Comparison of ENCODE assay signal across 9 cellular contexts in the genomic region with DNA sequence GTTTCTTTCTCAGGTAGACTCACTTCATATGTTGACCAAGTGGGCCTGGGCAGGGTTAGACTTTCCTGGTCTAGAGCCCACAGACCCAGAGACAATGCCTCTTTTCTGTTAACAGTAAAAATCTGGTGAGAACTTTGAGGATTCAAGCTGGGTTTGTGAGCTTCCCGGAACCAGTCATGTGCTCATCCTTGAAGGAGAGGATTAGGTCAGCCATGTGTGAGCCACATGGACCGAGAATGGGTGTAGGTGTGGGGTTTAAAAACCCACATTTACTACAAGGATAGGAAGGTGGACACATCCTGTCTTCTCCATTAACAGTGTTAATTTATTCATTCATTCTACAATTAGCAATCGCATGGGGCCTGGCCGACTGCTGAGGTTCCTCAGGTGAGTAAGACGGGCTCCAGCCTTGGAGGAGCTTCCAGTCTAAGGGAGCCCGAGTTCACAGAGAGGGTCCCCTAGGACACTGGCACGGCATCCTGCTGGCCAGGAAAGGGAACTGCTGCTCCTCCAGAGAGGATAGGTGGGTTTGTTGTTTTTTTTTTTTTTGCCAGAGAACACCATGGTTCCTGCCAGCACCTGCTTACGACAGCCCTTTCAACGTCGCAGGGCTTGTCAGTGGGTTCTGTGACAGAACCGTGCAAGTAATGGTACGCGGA.
DNase-seq lines count a peak whose midpoint lies in the region; ATAC-seq and TF ChIP-seq lines count a peak whose summit lies in the region.
"Had no signal": no experiment of that assay in that cellular context is flagged by ENCODE, and none has a peak within 500 bp of the region (broad histone marks: within the 10 kb centered on the region; RNA-seq: fewer than 3 reads in every experiment).

No MANE protein-coding gene starts in this region.

- intact Hi-C loops in left ventricle myocardium inferior (cut with micrococcal nuclease), result no loop called here
- intact Hi-C loops in Right ventricle myocardium inferior (cut with DNase I), result no loop called here
- intact Hi-C loops in colonic mucosa (cut with DNase I), result no loop called here
- intact Hi-C loops in prostate gland (cut with DNase I), result no loop called here

- peak overlapping the region; percentile 47 to 90 for H3K4ac ChIP-seq in mesenchymal stem cell (ENCODE audit: low read depth in 1 of 2, low read length in 2 of 2)

- H3K36me3 ChIP-seq in left ventricle myocardium inferior, result no peaks in the 10 kb centered on the region
- H3K36me3 ChIP-seq in colonic mucosa, result no peaks in the 10 kb centered on the region
- no peaks in the 10 kb centered on the region for H3K36me3 ChIP-seq in mesenchymal stem cell (ENCODE audit: control insufficient read depth in 1 of 2, insufficient read depth in 2 of 2, low read depth in 1 of 2, low read length in 2 of 2)
- no peaks in the 10 kb centered on the region for H3K36me3 ChIP-seq in prostate gland
- H3K36me3 ChIP-seq: neutrophil had no signal

- TF ChIP-seq CTCF in left ventricle myocardium inferior (IDR thresholded peaks at IDR 0.05; ENCODE audit: borderline replicate concordance) (no peak), colonic mucosa (IDR thresholded peaks at IDR 0.05) (peak; percentile 16), prostate gland (IDR thresholded peaks at IDR 0.05) (no peak)

- H4K91ac ChIP-seq in mesenchymal stem cell (ENCODE audit: low read length), result peak overlapping the region; percentile 84

- peak overlapping the region in 1 of 2 donors; percentile 48 for H3K9ac ChIP-seq in colonic mucosa (ENCODE audit: low read depth in 2 of 2, low read length in 2 of 2)
- peak overlapping the region; percentile 66 for H3K9ac ChIP-seq in mesenchymal stem cell (ENCODE audit: low read length)

- H2BK15ac ChIP-seq in mesenchymal stem cell (ENCODE audit: low read depth, poor library complexity, severe bottlenecking), result no peak overlapping the region

- 43% methylated on average over 12 of the region's 13 CpGs for WGBS in mesenchymal stem cell
- 66% methylated on average over 13 of the region's 13 CpGs for WGBS in prostate gland

- no peak for ATAC-seq in Right ventricle myocardium inferior
- ATAC-seq in GM21825 (IDR thresholded peaks at IDR 0.05; ENCODE audit: unreplicated experiment), result no peak

- DNase-seq in left ventricle myocardium inferior (no peak), Right ventricle myocardium inferior (ENCODE audit: missing footprints) (no peak), colonic mucosa (no peak), mesenchymal stem cell (no peak), prostate gland (ENCODE audit: low spot score) (no peak), NCI-H2171 (lab: John Stamatoyannopoulos, UW) (no peak), NCI-H1436 treated with DMSO at 0.1 percent for 48 hours (lab: John Stamatoyannopoulos, UW) (no peak)

- peaks cover 7% of the 10 kb centered on the region for H3K27me3 ChIP-seq in left ventricle myocardium inferior (ENCODE audit: low read depth)
- no peaks in the 10 kb centered on the region for H3K27me3 ChIP-seq in colonic mucosa
- no peaks in the 10 kb centered on the region for H3K27me3 ChIP-seq in mesenchymal stem cell (ENCODE audit: control insufficient read depth in 1 of 2, insufficient read depth in 1 of 2, low read length in 2 of 2)
- H3K27me3 ChIP-seq in prostate gland (replicated peaks; ENCODE audit: insufficient read depth), result no peaks in the 10 kb centered on the region

- H3K27ac ChIP-seq in left ventricle myocardium inferior (replicated peaks) (no peak overlapping the region), colonic mucosa (no peak overlapping the region), mesenchymal stem cell (ENCODE audit: low read length, poor library complexity, severe bottlenecking) (no peak overlapping the region), prostate gland (no peak overlapping the region)
- H3K27ac ChIP-seq: neutrophil had no signal

- H3K18ac ChIP-seq in mesenchymal stem cell (ENCODE audit: low read depth in 1 of 2, low read length in 2 of 2), result peak overlapping the region; percentile 72 to 87

- H2AFZ ChIP-seq in mesenchymal stem cell (ENCODE audit: low read depth, low read length), result peak overlapping the region; percentile 95

- no peak overlapping the region for H2AK5ac ChIP-seq in mesenchymal stem cell (ENCODE audit: low read length, severe bottlenecking)

- peak overlapping the region; percentile 4 to 92 for H3K23ac ChIP-seq in mesenchymal stem cell (ENCODE audit: low read length in 2 of 2)

- H3K4me2 ChIP-seq in mesenchymal stem cell (ENCODE audit: low read length, poor library complexity, severe bottlenecking), result peak overlapping the region; percentile 95

- H2BK120ac ChIP-seq in mesenchymal stem cell (ENCODE audit: low read depth, low read length), result no peak overlapping the region

- no peak overlapping the region for H2BK5ac ChIP-seq in mesenchymal stem cell (ENCODE audit: low read depth, low read length, poor library complexity, severe bottlenecking)

- peak overlapping the region in 1 of 2 experiments; percentile 90 for H3K14ac ChIP-seq in mesenchymal stem cell (ENCODE audit: low read length in 2 of 2)

- H3K4me3 ChIP-seq in left ventricle myocardium inferior (peak overlapping the region; percentile 65), colonic mucosa (peak overlapping the region; percentile 41), mesenchymal stem cell (ENCODE audit: insufficient read depth in 1 of 2, low read depth in 1 of 2, low read length in 2 of 2) (peak overlapping the region; percentile 65 to 77), prostate gland (no peak overlapping the region)

- H3K4me1 ChIP-seq in left ventricle myocardium inferior, result peaks cover 10% of the 10 kb centered on the region
- no peaks in the 10 kb centered on the region for H3K4me1 ChIP-seq in colonic mucosa
- H3K4me1 ChIP-seq in mesenchymal stem cell (ENCODE audit: control insufficient read depth, insufficient read depth, low read depth, low read length), result peaks cover 9% of the 10 kb centered on the region
- H3K4me1 ChIP-seq in prostate gland (replicated peaks), result no peaks in the 10 kb centered on the region

- H3K9me3 ChIP-seq in left ventricle myocardium inferior (replicated peaks) (no peaks in the 10 kb centered on the region), colonic mucosa (no peaks in the 10 kb centered on the region), mesenchymal stem cell (ENCODE audit: control insufficient read depth, low read length) (no peaks in the 10 kb centered on the region), prostate gland (no peaks in the 10 kb centered on the region)
- H3K9me3 ChIP-seq: neutrophil had no signal

- H4K8ac ChIP-seq in mesenchymal stem cell (ENCODE audit: low read length), result peak overlapping the region; percentile 85

- H2BK12ac ChIP-seq in mesenchymal stem cell (ENCODE audit: low read length in 2 of 2), result peak overlapping the region in 1 of 2 experiments; percentile 57

- no peak for TF ChIP-seq POLR2A in prostate gland (IDR thresholded peaks at IDR 0.05)

- no peaks in the 10 kb centered on the region for H3K79me1 ChIP-seq in mesenchymal stem cell (replicated peaks; ENCODE audit: low read length, poor library complexity, severe bottlenecking)

Comparison
In these comparisons a context has a peak if more than half of its experiments do, and no peak if none do; other contexts are left out.
1. H3K4me3 ChIP-seq: peak in left ventricle myocardium inferior (single experiment), colonic mucosa (single experiment) and mesenchymal stem cell (2 of 2); none in prostate gland (0 of 2).